ENCODE assay signal across 39 cellular contexts in the genomic region with DNA sequence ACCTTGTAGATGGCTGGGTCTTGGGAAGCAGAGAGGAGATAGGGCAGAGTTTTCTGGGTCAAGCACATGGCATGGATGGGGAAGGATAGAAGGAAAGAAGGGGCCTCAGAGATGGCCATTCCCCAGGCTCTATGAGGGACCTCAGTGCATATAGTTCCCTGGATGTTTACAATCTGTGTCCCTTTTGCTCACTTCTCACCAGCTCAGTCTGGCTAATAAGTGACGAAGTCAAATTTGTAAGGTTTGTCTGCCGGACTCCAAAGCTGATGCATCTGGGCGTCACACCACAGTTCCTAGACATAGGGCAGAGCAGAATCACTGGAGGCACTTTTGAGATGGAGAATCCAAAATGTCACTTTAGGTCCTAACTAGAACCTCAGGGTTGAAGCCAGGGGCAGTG.
"Had no signal": no experiment of that assay in that cellular context is flagged by ENCODE, and none has a peak within 500 bp of the region (broad histone marks: within the 10 kb centered on the region; RNA-seq: fewer than 3 reads in every experiment).

No MANE protein-coding gene starts in this region.

- H3K4me1 Mint-ChIP-seq: activated naive CD4-positive, alpha-beta T cell treated with anti-CD3 and anti-CD28 coated beads, Interleukin-2, amount 50 U/mL, for 24 hours; activated naive CD8-positive, alpha-beta T cell treated with anti-CD3 and anti-CD28 coated beads for 36 hours; activated naive CD8-positive, alpha-beta T cell treated with anti-CD3 and anti-CD28 coated beads, Interleukin-2, amount 10 ng/mL, durations not matched to agents 7 days and 5 days; activated naive CD8-positive, alpha-beta T cell treated with anti-CD3 and anti-CD28 coated beads, Interleukin-2, amount 50 U/mL, for 24 hours; activated T-helper 17 cell treated with anti-CD3 and anti-CD28 coated beads, Interleukin-2, amount 50 U/mL, for 72 hours; central memory CD8-positive, alpha-beta T cell had no signal

- H3K4me3 Mint-ChIP-seq: activated naive CD4-positive, alpha-beta T cell treated with anti-CD3 and anti-CD28 coated beads for 36 hours; activated naive CD4-positive, alpha-beta T cell treated with anti-CD3 and anti-CD28 coated beads, Interleukin-2, amount 50 U/mL, for 24 hours; activated naive CD8-positive, alpha-beta T cell; activated naive CD8-positive, alpha-beta T cell treated with anti-CD3 and anti-CD28 coated beads for 36 hours; activated naive CD8-positive, alpha-beta T cell treated with anti-CD3 and anti-CD28 coated beads, Interleukin-2, amount 10 ng/mL, durations not matched to agents 7 days and 5 days; activated naive CD8-positive, alpha-beta T cell treated with anti-CD3 and anti-CD28 coated beads, Interleukin-2, amount 50 U/mL, for 24 hours; activated T-cell treated with anti-CD3 and anti-CD28 coated beads, Interleukin-2, amount 50 U/mL, for 24 hours; activated T-cell treated with anti-CD3 and anti-CD28 coated beads, Interleukin-2, amount 50 U/mL, for 4 hours; activated T-cell treated with anti-CD3 and anti-CD28 coated beads, Interleukin-2, amount 50 U/mL, for 72 hours; activated T-helper 1 cell treated with anti-CD3 and anti-CD28 coated beads, Interleukin-12 subunit alpha, Interleukin-12 subunit beta, Interleukin-2, Interleukin-4 antibody, amounts not matched to agents 30 ng/mL and 10 ng/mL and 1 ng/mL, durations not matched to agents 14 hours and 24 hours and 36 hours; activated T-helper 17 cell treated with anti-CD3 and anti-CD28 coated beads, Interleukin-2, amount 50 U/mL, for 72 hours; brain; central memory CD8-positive, alpha-beta T cell had no signal

- DNase-seq: activated effector memory CD4-positive, alpha-beta T cell treated with anti-CD3 and anti-CD28 coated beads, Interleukin-2, amount 50 U/mL, for 16 hours; activated effector memory CD4-positive, alpha-beta T cell treated with Interleukin-2 at 50 U/mL for 16 hours; activated gamma-delta T cell; activated gamma-delta T cell treated with Interleukin-2 at 50 U/mL for 16 hours; activated naive CD4-positive, alpha-beta T cell; activated naive CD4-positive, alpha-beta T cell treated with anti-CD3 and anti-CD28 coated beads for 36 hours; activated naive CD4-positive, alpha-beta T cell treated with anti-CD3 and anti-CD28 coated beads, Interleukin-2, amount 50 U/mL, for 16 hours; activated naive CD4-positive, alpha-beta T cell treated with Interleukin-2 at 50 U/mL for 16 hours; activated naive CD8-positive, alpha-beta T cell treated with anti-CD3 and anti-CD28 coated beads for 36 hours; activated naive CD8-positive, alpha-beta T cell treated with anti-CD3 and anti-CD28 coated beads, Interleukin-2, amount 10 ng/mL, durations not matched to agents 7 days and 5 days; activated naive CD8-positive, alpha-beta T cell treated with anti-CD3 and anti-CD28 coated beads, Interleukin-2, amount 50 U/mL, for 24 hours; activated T-cell treated with anti-CD3 and anti-CD28 coated beads, Interleukin-2, amount 50 U/mL, for 1 hour; activated T-cell treated with anti-CD3 and anti-CD28 coated beads, Interleukin-2, amount 50 U/mL, for 24 hours; activated T-cell treated with anti-CD3 and anti-CD28 coated beads, Interleukin-2, amount 50 U/mL, for 4 hours; activated T-cell treated with anti-CD3 and anti-CD28 coated beads, Interleukin-2, amount 50 U/mL, for 48 hours; activated T-cell treated with anti-CD3 and anti-CD28 coated beads, Interleukin-2, amount 50 U/mL, for 72 hours; adrenal gland; amniotic stem cell; amygdala; anterior cingulate cortex; aorta; body of pancreas; brain microvascular endothelial cell; caudate nucleus; central memory CD4-positive, alpha-beta T cell; cerebellar nuclear complex had no signal

- H3K27me3 ChIP-seq: adrenal gland, ascending aorta, body of pancreas, brain microvascular endothelial cell, breast epithelium, cardiac muscle cell had no signal

- H3K27ac Mint-ChIP-seq: activated naive CD4-positive, alpha-beta T cell treated with anti-CD3 and anti-CD28 coated beads for 36 hours; activated naive CD4-positive, alpha-beta T cell treated with anti-CD3 and anti-CD28 coated beads, Interleukin-2, amount 50 U/mL, for 24 hours; activated naive CD8-positive, alpha-beta T cell; activated naive CD8-positive, alpha-beta T cell treated with anti-CD3 and anti-CD28 coated beads for 36 hours; activated naive CD8-positive, alpha-beta T cell treated with anti-CD3 and anti-CD28 coated beads, Interleukin-2, amount 10 ng/mL, durations not matched to agents 7 days and 5 days; activated naive CD8-positive, alpha-beta T cell treated with anti-CD3 and anti-CD28 coated beads, Interleukin-2, amount 50 U/mL, for 24 hours; activated T-cell treated with anti-CD3 and anti-CD28 coated beads, Interleukin-2, amount 50 U/mL, for 24 hours; activated T-cell treated with anti-CD3 and anti-CD28 coated beads, Interleukin-2, amount 50 U/mL, for 72 hours; activated T-helper 1 cell treated with anti-CD3 and anti-CD28 coated beads, Interleukin-12 subunit alpha, Interleukin-12 subunit beta, Interleukin-2, Interleukin-4 antibody, amounts not matched to agents 30 ng/mL and 10 ng/mL and 1 ng/mL, durations not matched to agents 14 hours and 24 hours and 36 hours; activated T-helper 17 cell treated with anti-CD3 and anti-CD28 coated beads, Interleukin-2, amount 50 U/mL, for 72 hours; activated T-helper 2 cell treated with anti-CD3 and anti-CD28 coated beads, Interferon-gamma antibody, Interleukin-2, Interleukin-4, amounts not matched to agents 10 μg/mL and 5 μg/mL and 100 μg/mL, durations not matched to agents 14 hours and 24 hours and 36 hours; brain had no signal

- H3K9me3 ChIP-seq: adrenal gland, ascending aorta, body of pancreas, breast epithelium had no signal

- H3K36me3 ChIP-seq: adrenal gland, ascending aorta, brain microvascular endothelial cell, breast epithelium, cardiac muscle cell had no signal

- FAIRE-seq: astrocyte, bronchial epithelial cell, colon had no signal

- H3K27me3 Mint-ChIP-seq: activated naive CD8-positive, alpha-beta T cell treated with anti-CD3 and anti-CD28 coated beads for 36 hours; activated naive CD8-positive, alpha-beta T cell treated with anti-CD3 and anti-CD28 coated beads, Interleukin-2, amount 10 ng/mL, durations not matched to agents 7 days and 5 days; activated naive CD8-positive, alpha-beta T cell treated with anti-CD3 and anti-CD28 coated beads, Interleukin-2, amount 50 U/mL, for 24 hours had no signal

- H3K36me3 Mint-ChIP-seq: activated naive CD8-positive, alpha-beta T cell; activated naive CD8-positive, alpha-beta T cell treated with anti-CD3 and anti-CD28 coated beads for 36 hours; activated naive CD8-positive, alpha-beta T cell treated with anti-CD3 and anti-CD28 coated beads, Interleukin-2, amount 10 ng/mL, durations not matched to agents 7 days and 5 days; brain had no signal

- H3K4me3 ChIP-seq: adrenal gland, ascending aorta, body of pancreas, breast epithelium, cardiac muscle cell had no signal

- H3K9me3 Mint-ChIP-seq: activated naive CD8-positive, alpha-beta T cell treated with anti-CD3 and anti-CD28 coated beads, Interleukin-2, amount 10 ng/mL, durations not matched to agents 7 days and 5 days; activated T-helper 1 cell treated with anti-CD3 and anti-CD28 coated beads, Interleukin-12 subunit alpha, Interleukin-12 subunit beta, Interleukin-2, Interleukin-4 antibody, amounts not matched to agents 30 ng/mL and 10 ng/mL and 1 ng/mL, durations not matched to agents 14 hours and 24 hours and 36 hours; central memory CD8-positive, alpha-beta T cell had no signal

- H3K4me1 ChIP-seq: adrenal gland, ascending aorta, breast epithelium had no signal

- ATAC-seq: activated naive CD8-positive, alpha-beta T cell treated with anti-CD3 and anti-CD28 coated beads, Interleukin-2, amount 50 U/mL, for 24 hours; activated T-cell treated with anti-CD3 and anti-CD28 coated beads, Interleukin-2, amount 50 U/mL, for 4 hours; activated T-cell treated with anti-CD3 and anti-CD28 coated beads, Interleukin-2, amount 50 U/mL, for 72 hours; activated T-helper 17 cell treated with anti-CD3 and anti-CD28 coated beads, Interleukin-2, amount 50 U/mL, for 72 hours; body of pancreas had no signal

- H3K27ac ChIP-seq: adrenal gland, ascending aorta, body of pancreas, brain microvascular endothelial cell, breast epithelium, cardiac muscle cell had no signal
